ENCODE assay signal across 1 cellular context in genomic region chr14:63677891-63678379, GRCh38.
TF ChIP-seq lines count a peak whose summit lies in the region.

No MANE protein-coding gene starts in this region.

TF ChIP-seq in K562, 482 proteins besides CTCF, POLR2A, EP300 and RAD21 (continued from another document):
- TF ChIP-seq TFE3 (CRISPR knock-in tag; IDR thresholded peaks at IDR 0.05): no peak
- peak; percentile 17 for TF ChIP-seq MEIS2 (IDR thresholded peaks at IDR 0.05; ENCODE audit: partially characterized antibody)
- no peak for TF ChIP-seq SIN3B (IDR thresholded peaks at IDR 0.05; ENCODE audit: low read depth)
- TF ChIP-seq FOXJ2 (tag; IDR thresholded peaks at IDR 0.05): 0 out of 2 replicates have a peak, but pooled peaks have one; percentile 37
- TF ChIP-seq ZEB2 (IDR thresholded peaks at IDR 0.05): no peak
- 0 out of 2 replicates have a peak, but pooled peaks have one; percentile 23 for TF ChIP-seq ARID1B (IDR thresholded peaks at IDR 0.05)
- TF ChIP-seq ZNF124 (CRISPR knock-in tag; IDR thresholded peaks at IDR 0.05): no peak
- TF ChIP-seq CBX3 (IDR thresholded peaks at IDR 0.05; ENCODE audit: borderline replicate concordance in 1 of 2, low read length in 2 of 2): no peak
- TF ChIP-seq ZNF436 (CRISPR knock-in tag; IDR thresholded peaks at IDR 0.05): no peak
- TF ChIP-seq BCLAF1 (IDR thresholded peaks at IDR 0.05; ENCODE audit: borderline replicate concordance in 1 of 2, control insufficient read depth in 1 of 2, low read depth in 2 of 2, low read length in 1 of 2): no peak
- no peak for TF ChIP-seq HOXB6 (CRISPR knock-in tag; IDR thresholded peaks at IDR 0.05; ENCODE audit: borderline replicate concordance)
- TF ChIP-seq ZNF165 (CRISPR knock-in tag; IDR thresholded peaks at IDR 0.05; ENCODE audit: borderline replicate concordance): no peak
